Comparison of ENCODE assay signal across 8 cellular contexts in the genomic region with DNA sequence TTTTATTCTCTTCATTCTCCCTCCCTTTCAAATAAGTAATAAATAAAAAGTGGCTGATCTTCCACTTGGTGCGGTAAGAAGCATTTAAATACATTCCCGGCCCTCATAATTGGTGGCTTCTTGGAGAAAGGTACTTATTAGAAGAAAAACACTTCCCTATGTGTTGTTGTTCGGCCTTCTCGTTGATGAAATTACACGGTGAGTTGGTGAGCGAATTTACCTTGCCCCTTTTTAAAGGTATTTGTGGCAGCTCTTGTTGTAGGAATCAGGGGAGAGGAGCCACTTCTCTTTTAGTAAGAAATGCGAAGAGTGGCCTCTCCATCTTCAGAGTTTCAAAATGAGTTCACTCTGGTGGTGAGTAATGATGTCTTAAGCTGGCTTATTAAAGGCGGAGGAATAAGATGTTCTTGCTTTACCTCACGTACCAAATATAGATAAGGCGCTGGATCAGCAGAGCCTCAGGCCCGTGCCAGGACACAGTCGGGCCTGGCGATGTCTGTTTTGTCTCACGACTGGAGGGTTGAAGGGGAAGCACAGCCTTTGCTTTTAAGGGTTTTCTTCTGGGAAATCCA.
DNase-seq lines count a peak whose midpoint lies in the region; ATAC-seq lines count a peak whose summit lies in the region.

No MANE protein-coding gene starts in this region.

- peak overlapping the region; percentile 75 for H3K4me3 Mint-ChIP-seq in activated T-helper 17 cell treated with anti-CD3 and anti-CD28 coated beads, Interleukin-2, amount 50 U/mL, for 72 hours
- no peak overlapping the region for H3K4me3 Mint-ChIP-seq in memory B cell

- peaks cover 34% of the 10 kb centered on the region for H4K20me1 ChIP-seq in BLaER1

- H3K9ac ChIP-seq in BLaER1 = no peak overlapping the region

- peaks cover 92% of the 10 kb centered on the region for H3K4me1 ChIP-seq in BLaER1

- H3K36me3 ChIP-seq in BLaER1 = peaks cover 39% of the 10 kb centered on the region

- H3K27ac ChIP-seq in BLaER1 = peak overlapping the region; percentile 49; the same call in 1 of the 2 replicates

- ATAC-seq in GM21786 (IDR thresholded peaks at IDR 0.05; ENCODE audit: unreplicated experiment) = peak; percentile 60
- ATAC-seq in activated T-helper 17 cell treated with anti-CD3 and anti-CD28 coated beads, Interleukin-2, amount 50 U/mL, for 72 hours (replicated peaks) = peak; percentile 95
- peak; percentile 17 for ATAC-seq in memory B cell (ENCODE audit: low read depth)
- no peak for ATAC-seq in GM19467 (IDR thresholded peaks at IDR 0.05; ENCODE audit: unreplicated experiment)
- no peak for ATAC-seq in GM18861 (IDR thresholded peaks at IDR 0.05; ENCODE audit: unreplicated experiment)
- ATAC-seq in GM19328 (IDR thresholded peaks at IDR 0.05; ENCODE audit: unreplicated experiment) = no peak

- H3K27ac Mint-ChIP-seq in activated T-helper 17 cell treated with anti-CD3 and anti-CD28 coated beads, Interleukin-2, amount 50 U/mL, for 72 hours = peak overlapping the region; percentile 99
- H3K27ac Mint-ChIP-seq in memory B cell = peak overlapping the region; percentile 68

- no peak overlapping the region for H3K4me3 ChIP-seq in BLaER1

- H3K4me2 ChIP-seq in BLaER1 = peak overlapping the region; percentile 62

- 0 out of 2 replicates have a peak, but pooled peaks cover 4% of the 10 kb centered on the region for H3K9me3 ChIP-seq in BLaER1

- peaks cover 7% of the 10 kb centered on the region for H3K36me3 Mint-ChIP-seq in activated T-helper 17 cell treated with anti-CD3 and anti-CD28 coated beads, Interleukin-2, amount 50 U/mL, for 72 hours (ENCODE audit: low read depth)
- H3K36me3 Mint-ChIP-seq in memory B cell = peaks cover 7% of the 10 kb centered on the region

- no peaks in the 10 kb centered on the region for H3K27me3 Mint-ChIP-seq in activated T-helper 17 cell treated with anti-CD3 and anti-CD28 coated beads, Interleukin-2, amount 50 U/mL, for 72 hours
- H3K27me3 Mint-ChIP-seq in memory B cell = no peaks in the 10 kb centered on the region

- peaks cover 3% of the 10 kb centered on the region for H3K9me3 Mint-ChIP-seq in activated T-helper 17 cell treated with anti-CD3 and anti-CD28 coated beads, Interleukin-2, amount 50 U/mL, for 72 hours
- H3K9me3 Mint-ChIP-seq in memory B cell = no peaks in the 10 kb centered on the region

- H3K4me1 Mint-ChIP-seq in activated T-helper 17 cell treated with anti-CD3 and anti-CD28 coated beads, Interleukin-2, amount 50 U/mL, for 72 hours = peaks cover 23% of the 10 kb centered on the region
- peaks cover 33% of the 10 kb centered on the region for H3K4me1 Mint-ChIP-seq in memory B cell

- H3K27me3 ChIP-seq in BLaER1 = no peaks in the 10 kb centered on the region

- DNase-seq in memory B cell (ENCODE audit: low spot score in 2 of 2) (no peak), NCI-H1105 treated with DMSO at 0.1 percent for 48 hours (lab: John Stamatoyannopoulos, UW) (no peak)

Comparison
In these comparisons a context has a peak if more than half of its experiments do, and no peak if none do; other contexts are left out.
1. ATAC-seq: peak in GM21786 (single experiment), activated T-helper 17 cell treated with anti-CD3 and anti-CD28 coated beads, Interleukin-2, amount 50 U/mL, for 72 hours (single experiment) and memory B cell (single experiment); none in GM19467 (single experiment), GM18861 (single experiment) and GM19328 (single experiment).